20 cellular contexts compared by ENCODE assay signal in genomic region chr1:231351816-231352215, GRCh38. TPM values are rescaled to one million over a fixed set of nuclear protein-coding genes. Genes with fewer than 3 reads are reported as not detected.
DNase-seq lines count a peak whose midpoint lies in the region; ATAC-seq, FAIRE-seq and TF ChIP-seq lines count a peak whose summit lies in the region.
"Had no signal": no experiment of that assay in that cellular context is flagged by ENCODE, and none has a peak within 500 bp of the region (broad histone marks: within the 10 kb centered on the region; RNA-seq: fewer than 3 reads in every experiment).

No MANE protein-coding gene starts in this region.

- DNase-seq in D721Med (ENCODE audit: insufficient read length, low spot score) (no peak), K562 (ENCODE audit: extremely low read depth in 1 of 4, low spot score in 3 of 4) (no peak), endothelial cell of umbilical vein (ENCODE audit: low read depth, low spot score) (peak; percentile 92), psoas muscle (no peak), NCI-H1417 (lab: John Stamatoyannopoulos, UW) (no peak), posterior vena cava (ENCODE audit: low spot score) (no peak), NCI-H524 treated with DMSO at 0.1 percent for 48 hours (lab: John Stamatoyannopoulos, UW) (no peak)
- DNase-seq: AML-193; Calu3; CD8-positive, alpha-beta T cell; DMS 273 treated with DMSO at 0.1 percent for 48 hours; DMS53; DND-41; EL; H9 had no signal

- H3K9me1 ChIP-seq in K562 (ENCODE audit: control insufficient read depth, insufficient read depth, low read length) (no peaks in the 10 kb centered on the region), endothelial cell of umbilical vein (replicated peaks; ENCODE audit: control insufficient read depth, extremely low read depth, insufficient read depth, low read length) (no peaks in the 10 kb centered on the region)

- intact Hi-C loops in K562 (cut with micrococcal nuclease) (no loop called here), endothelial cell of umbilical vein (cut with micrococcal nuclease) (loop anchor here (1.0 kb wide), 3 partner anchors 14 to 176 kb away; partner anchors contain the start of genes SPRTN and TSNAX), psoas muscle (cut with DNase I) (no loop called here), posterior vena cava (cut with DNase I) (loop anchor here (10.0 kb wide), 2 partner anchors 173 to 253 kb away; partner anchors contain the start of gene TSNAX (in 1 of the 2))

- TF ChIP-seq POLR2A in K562 (conservative IDR thresholded peaks at IDR 0.05) (no peak), endothelial cell of umbilical vein (IDR thresholded peaks at IDR 0.05; ENCODE audit: low read depth, low read length) (no peak)

- H3K27me3 ChIP-seq in K562 (ENCODE audit: control insufficient read depth in 2 of 2, insufficient read depth in 2 of 2, low read length in 2 of 2) (no peaks in the 10 kb centered on the region), endothelial cell of umbilical vein (ENCODE audit: control insufficient read depth in 2 of 2, insufficient read depth in 2 of 2, low read length in 2 of 2) (no peaks in the 10 kb centered on the region), psoas muscle (ENCODE audit: insufficient read depth in 3 of 3, low read length in 2 of 3) (no peaks in the 10 kb centered on the region)
- H3K27me3 ChIP-seq: BLaER1 had no signal

- in situ Hi-C loops in K562 (cut with MboI) = no loop called here

- H3K4me1 ChIP-seq in K562 (replicated peaks in 1 of 2; ENCODE audit: control insufficient read depth in 2 of 2, insufficient read depth in 2 of 2, low read length in 2 of 2) (peaks cover 0 to 18% of the 10 kb centered on the region in 2 experiments; a peak in 3 of 5 replicates), endothelial cell of umbilical vein (ENCODE audit: control insufficient read depth, extremely low read depth, insufficient read depth, low read length) (peaks cover 18% of the 10 kb centered on the region), psoas muscle (no peaks in the 10 kb centered on the region)
- H3K4me1 ChIP-seq: BLaER1 had no signal

- POLR2A ChIA-PET in K562 (lab: Yijun Ruan, JAX) (interaction anchor here (0.6 to 0.9 kb wide), 2 partner anchors 28 to 246 kb away, joined by 3 read pairs; no protein-coding TSS in a partner anchor), endothelial cell of umbilical vein (lab: Charles Lee) (interaction anchor here (0.5 to 0.8 kb wide), 2 partner anchors 14 to 187 kb away, joined by 3 to 8 read pairs; partner anchors contain the start of genes EXOC8 and SPRTN)

- H3K9ac ChIP-seq in K562 (ENCODE audit: insufficient read depth in 1 of 2, low read depth in 2 of 2, low read length in 2 of 2) = no peak overlapping the region
- peak overlapping the region; percentile 46 for H3K9ac ChIP-seq in endothelial cell of umbilical vein (replicated peaks; ENCODE audit: extremely low read depth, insufficient read depth, low read length)
- H3K9ac ChIP-seq: BLaER1 had no signal

- TF ChIP-seq EP300 in K562 (IDR thresholded peaks at IDR 0.05; ENCODE audit: low read length) = no peak

- no TSS peak for BruUV-seq in K562 (replicated peaks; lab: Mats Ljungman, UMichigan)
- no TSS peak for BruUV-seq in endothelial cell of umbilical vein (replicated peaks; lab: Mats Ljungman, UMichigan)

- ATAC-seq in K562 (no peak), psoas muscle (no peak), HG03520 (IDR thresholded peaks at IDR 0.05; ENCODE audit: unreplicated experiment) (no peak)
- ATAC-seq: A549; CD8-positive, alpha-beta T cell; GM12878 had no signal

- H3K4me3 ChIP-seq in K562 (no peak overlapping the region), endothelial cell of umbilical vein (replicated peaks in 1 of 3; ENCODE audit: insufficient read depth in 1 of 3, low read depth in 1 of 3, low read length in 3 of 3) (no peak overlapping the region), psoas muscle (no peak overlapping the region)
- H3K4me3 ChIP-seq: A549, BLaER1, GM12878 had no signal

- H2AFZ ChIP-seq in K562 (ENCODE audit: low read depth, low read length) (no peak overlapping the region), endothelial cell of umbilical vein (ENCODE audit: low read depth, low read length) (no peak overlapping the region)

- H3K36me3 ChIP-seq in K562 (ENCODE audit: control insufficient read depth, insufficient read depth, low read length) (peaks cover 60% of the 10 kb centered on the region), endothelial cell of umbilical vein (ENCODE audit: control insufficient read depth in 2 of 2, extremely low read depth in 1 of 2, insufficient read depth in 2 of 2, low read length in 2 of 2) (peaks cover 0 to 6% of the 10 kb centered on the region in 2 experiments), psoas muscle (ENCODE audit: insufficient read depth in 1 of 2, low read depth in 1 of 2) (peaks cover 3 to 65% of the 10 kb centered on the region in 2 donors)

- no peak overlapping the region for H3K27ac ChIP-seq in K562 (ENCODE audit: extremely low read depth, low read depth, low read length)
- H3K27ac ChIP-seq in endothelial cell of umbilical vein (ENCODE audit: insufficient read depth, low read depth, low read length) = peak overlapping the region; percentile 81
- H3K27ac ChIP-seq in psoas muscle = peak overlapping the region; percentile 33
- H3K27ac ChIP-seq: A549, BLaER1 had no signal

- FAIRE-seq in D721Med (lab: Jason Lieb, UNC) = peak; percentile 86
- peak; percentile 11 for FAIRE-seq in K562 (lab: Jason Lieb, UNC)
- peak; percentile 93 for FAIRE-seq in endothelial cell of umbilical vein (lab: Jason Lieb, UNC)
- FAIRE-seq: A549, GM12878, H1 had no signal

- no peaks in the 10 kb centered on the region for H3K79me2 ChIP-seq in K562 (ENCODE audit: control insufficient read depth, insufficient read depth, low read length)
- H3K79me2 ChIP-seq in endothelial cell of umbilical vein (ENCODE audit: control insufficient read depth, insufficient read depth, low read length) = peaks cover 1% of the 10 kb centered on the region

- H4K20me1 ChIP-seq in K562 (replicated peaks; ENCODE audit: control insufficient read depth, insufficient read depth, low read length) (no peaks in the 10 kb centered on the region), endothelial cell of umbilical vein (replicated peaks; ENCODE audit: control insufficient read depth, extremely low read depth, insufficient read depth, low read length) (no peaks in the 10 kb centered on the region)

- no peak for TF ChIP-seq RAD21 in K562 (CRISPR knock-in tag; conservative IDR thresholded peaks at IDR 0.05 in 1 of 2, IDR thresholded peaks at IDR 0.05 in 1 of 2)

- H3K9me3 ChIP-seq in K562 (replicated peaks; ENCODE audit: control insufficient read depth, insufficient read depth, low read depth, low read length) (no peaks in the 10 kb centered on the region), endothelial cell of umbilical vein (replicated peaks; ENCODE audit: control insufficient read depth, insufficient read depth, low read length) (no peaks in the 10 kb centered on the region), psoas muscle (no peaks in the 10 kb centered on the region)
- H3K9me3 ChIP-seq: A549, BLaER1 had no signal

- TF ChIP-seq CTCF in D721Med (IDR thresholded peaks at IDR 0.05; ENCODE audit: insufficient read depth, missing control alignments) (no peak), K562 (IDR thresholded peaks at IDR 0.05 in 2 of 3, conservative IDR thresholded peaks at IDR 0.05 in 1 of 3; ENCODE audit: insufficient read depth in 2 of 3, low read depth in 1 of 3, low read length in 3 of 3) (no peak), endothelial cell of umbilical vein (IDR thresholded peaks at IDR 0.05; ENCODE audit: extremely low read depth in 1 of 2, insufficient read depth in 1 of 2, low read depth in 1 of 2, low read length in 2 of 2) (no peak), psoas muscle (IDR thresholded peaks at IDR 0.05) (no peak)

- CTCF ChIA-PET in K562 (lab: Yijun Ruan, JAX; ENCODE audit: low intra/inter-chr PET ratio) = no interaction called here
- CTCF ChIA-PET in endothelial cell of umbilical vein (lab: Charles Lee) = interaction anchor here (1.2 kb wide), 2 partner anchors 70 to 238 kb away, joined by 3 to 4 read pairs; partner anchors contain the start of gene EGLN1

- dilution Hi-C loops in endothelial cell of umbilical vein (cut with MboI; ENCODE audit: extremely low pct_ligation_motif_present, low sequenced_read_pairs) = no loop called here

- 78% methylated on average over 2 of the region's 2 CpGs for WGBS in K562 (ENCODE audit: insufficient coverage, low coverage, missing lambda C conversion rate)
- WGBS in psoas muscle, 3 donors = 61 to 72% (median 68%) methylated on average over 2 of the region's 2 CpGs

- H3K4me2 ChIP-seq in K562 (ENCODE audit: insufficient read depth, low read length) (no peak overlapping the region), endothelial cell of umbilical vein (ENCODE audit: insufficient read depth, low read length) (peak overlapping the region; percentile 69)
- H3K4me2 ChIP-seq: A549, BLaER1 had no signal

RNA-seq across cellular contexts. Expression of gene SPRTN, which starts 13.7 kb away (rescaled TPM):
- 42.1 and 69.3 TPM in 2 replicates for total RNA-seq in K562 (2011; cell fraction: chromatin; rRNA removed; ENCODE audit: low replicate concordance)
- 30.9 and 32.4 TPM in 2 replicates for total RNA-seq in K562 (2011; cell fraction: nucleolus; rRNA removed)
- total RNA-seq in K562 (2011; cell fraction: nucleoplasm; rRNA removed) = 37.6 and 46.4 TPM in 2 replicates
- total RNA-seq in K562 (2014; rRNA removed) (28.6 and 32.5 TPM in 2 replicates), K562 (2014; rRNA removed; fragmentation: Illumina TruSeq; extraction: Trizol) (21.7 and 23.8 TPM in 2 replicates), K562 (2015; rRNA removed; fragmentation: Illumina TruSeq; extraction: Trizol) (28.2 and 31.7 TPM in 2 replicates), K562 (2021) (21.2 and 23.3 TPM in 2 replicates), endothelial cell of umbilical vein (15.4 and 16.1 TPM in 2 replicates), psoas muscle (1 to 10 TPM; 7.0 to 9.8 (median 9.2) TPM), posterior vena cava (1 to 10 TPM; 6.0 to 9.6 TPM)
- polyA plus RNA-seq in K562 (2011; rRNA removed) (11.0 and 16.9 TPM in 2 replicates), K562 (2014; fragmentation: Illumina TruSeq; extraction: Trizol) (17.2 and 22.4 TPM in 2 replicates), K562 (2014; fragmentation: Nextera tagmentation; extraction: Ambion mirVana) (10 to 100 TPM in 1 of 2 experiments, 1 to 10 TPM in 1; 8.1 to 10.1 TPM), K562 (2014; rRNA removed) (20.0 and 21.7 TPM in 2 replicates), endothelial cell of umbilical vein (10.6 and 15.4 TPM in 2 replicates), psoas muscle (10 to 100 TPM in 1 of 3 donors, 1 to 10 TPM in 2; 4.3 to 14.8 (median 6.2) TPM)
- 12.1 and 12.4 TPM in 2 replicates for polyA plus RNA-seq in K562 (2011; cell fraction: cytosol; rRNA removed)
- polyA plus RNA-seq in K562 (2011; cell fraction: nucleus; rRNA removed) = 16.3 and 17.6 TPM in 2 replicates
- polyA plus RNA-seq in K562 (2012) = 8.8 and 11.4 TPM in 2 replicates
- polyA minus RNA-seq in K562 (2011; rRNA and poly(A)+ RNA removed) = 31.0 and 32.1 TPM in 2 replicates
- polyA minus RNA-seq in K562 (2011; cell fraction: cytosol; rRNA and poly(A)+ RNA removed) = 16.0 and 19.6 TPM in 2 replicates
- 21.9 and 37.9 TPM in 2 replicates for polyA minus RNA-seq in K562 (2011; cell fraction: nucleus; rRNA and poly(A)+ RNA removed)
- polyA plus RNA-seq in endothelial cell of umbilical vein (2011; cell fraction: cytosol; rRNA removed) = 6.8 and 9.8 TPM in 2 replicates
- 17.2 and 26.5 TPM in 2 replicates for polyA plus RNA-seq in endothelial cell of umbilical vein (2011; cell fraction: nucleus; rRNA removed)
- 9.3 and 11.0 TPM in 2 replicates for polyA plus RNA-seq in endothelial cell of umbilical vein (2012)
- polyA minus RNA-seq in endothelial cell of umbilical vein = 23.3 and 24.3 TPM in 2 replicates
- 17.3 TPM for polyA minus RNA-seq in endothelial cell of umbilical vein (2011; cell fraction: cytosol; rRNA and poly(A)+ RNA removed)
- polyA minus RNA-seq in endothelial cell of umbilical vein (2011; cell fraction: nucleus; rRNA and poly(A)+ RNA removed) = 48.4 and 54.6 TPM in 2 replicates

RNA-seq across cellular contexts. Expression of gene EXOC8, which starts 14.2 kb away (rescaled TPM):
- total RNA-seq in K562 (2011; cell fraction: chromatin; rRNA removed; ENCODE audit: low replicate concordance) = 11.3 and 16.8 TPM in 2 replicates
- total RNA-seq in K562 (2011; cell fraction: nucleolus; rRNA removed) = 8.8 and 9.3 TPM in 2 replicates
- total RNA-seq in K562 (2011; cell fraction: nucleoplasm; rRNA removed) = 10.6 and 12.0 TPM in 2 replicates
- total RNA-seq in K562 (2014; rRNA removed) (6.9 and 7.1 TPM in 2 replicates), K562 (2014; rRNA removed; fragmentation: Illumina TruSeq; extraction: Trizol) (12.7 and 13.2 TPM in 2 replicates), K562 (2015; rRNA removed; fragmentation: Illumina TruSeq; extraction: Trizol) (12.8 and 13.2 TPM in 2 replicates), K562 (2021) (12.1 and 13.6 TPM in 2 replicates), endothelial cell of umbilical vein (12.6 and 13.2 TPM in 2 replicates), psoas muscle (10 to 100 TPM; 13.7 to 39.9 (median 23.5) TPM), posterior vena cava (10 to 100 TPM; 12.5 to 15.7 TPM)
- polyA plus RNA-seq in K562 (2011; rRNA removed) (5.3 and 5.9 TPM in 2 replicates), K562 (2014; fragmentation: Illumina TruSeq; extraction: Trizol) (7.1 and 7.7 TPM in 2 replicates), K562 (2014; fragmentation: Nextera tagmentation; extraction: Ambion mirVana) (1 to 10 TPM; 2.1 to 4.2 TPM), K562 (2014; rRNA removed) (5.7 and 7.2 TPM in 2 replicates), endothelial cell of umbilical vein (2.3 and 2.8 TPM in 2 replicates), psoas muscle (10 to 100 TPM in 2 of 3 donors, 1 to 10 TPM in 1; 5.2 to 25.4 (median 12.6) TPM)
- 2.3 and 3.5 TPM in 2 replicates for polyA plus RNA-seq in K562 (2011; cell fraction: cytosol; rRNA removed)
- polyA plus RNA-seq in K562 (2011; cell fraction: nucleus; rRNA removed) = 6.2 and 6.5 TPM in 2 replicates
- polyA plus RNA-seq in K562 (2012) = 5.0 and 5.2 TPM in 2 replicates
- polyA minus RNA-seq in K562 (2011; rRNA and poly(A)+ RNA removed) = 13.4 and 14.7 TPM in 2 replicates
- polyA minus RNA-seq in K562 (2011; cell fraction: cytosol; rRNA and poly(A)+ RNA removed) = 7.4 and 7.5 TPM in 2 replicates
- 5.3 and 10.2 TPM in 2 replicates for polyA minus RNA-seq in K562 (2011; cell fraction: nucleus; rRNA and poly(A)+ RNA removed)
- 2.8 and 3.0 TPM in 2 replicates for polyA plus RNA-seq in endothelial cell of umbilical vein (2011; cell fraction: cytosol; rRNA removed)
- polyA plus RNA-seq in endothelial cell of umbilical vein (2011; cell fraction: nucleus; rRNA removed) = 5.6 and 8.5 TPM in 2 replicates
- 5.6 and 7.1 TPM in 2 replicates for polyA plus RNA-seq in endothelial cell of umbilical vein (2012)
- polyA minus RNA-seq in endothelial cell of umbilical vein = 13.2 and 13.7 TPM in 2 replicates
- 8.3 TPM for polyA minus RNA-seq in endothelial cell of umbilical vein (2011; cell fraction: cytosol; rRNA and poly(A)+ RNA removed)
- polyA minus RNA-seq in endothelial cell of umbilical vein (2011; cell fraction: nucleus; rRNA and poly(A)+ RNA removed) = 10.1 and 11.5 TPM in 2 replicates

Comparison
In these comparisons a context has a peak if more than half of its experiments do, and no peak if none do; other contexts are left out.
1. intact Hi-C loops: an anchor here in endothelial cell of umbilical vein (1.0 kb wide) and posterior vena cava (10.0 kb wide); none called in K562 and psoas muscle.